ENCODE assay signal across 8 cellular contexts in the genomic region with DNA sequence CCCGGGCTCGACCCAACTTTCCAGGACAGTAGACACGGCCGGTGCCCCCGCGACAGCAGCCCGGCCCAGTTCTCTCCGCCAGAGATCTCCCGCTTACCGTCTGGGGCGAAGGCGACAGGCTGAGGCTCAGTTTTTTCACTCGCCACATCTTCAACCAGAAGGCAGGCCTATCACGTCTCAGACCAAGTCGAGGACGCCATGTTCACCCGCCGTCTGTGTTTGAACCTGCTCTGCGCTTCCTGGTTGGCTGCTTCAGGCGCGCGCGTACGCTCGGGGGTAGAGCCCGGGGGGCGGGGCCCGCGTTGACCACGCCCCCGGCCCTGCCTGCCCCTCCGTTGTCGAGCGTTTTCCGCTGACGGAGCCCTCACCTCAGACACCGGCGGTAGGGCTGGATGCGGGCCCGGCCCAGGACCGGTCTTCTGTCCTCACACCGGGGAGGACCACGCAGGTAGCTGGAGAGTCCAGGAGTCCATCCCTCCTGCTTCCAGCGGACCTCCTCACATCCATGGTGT. TPM values are rescaled to one million over a fixed set of nuclear protein-coding genes. Genes with fewer than 3 reads are reported as not detected.
DNase-seq lines count a peak whose midpoint lies in the region; ATAC-seq lines count a peak whose summit lies in the region.

A gene with protein sequence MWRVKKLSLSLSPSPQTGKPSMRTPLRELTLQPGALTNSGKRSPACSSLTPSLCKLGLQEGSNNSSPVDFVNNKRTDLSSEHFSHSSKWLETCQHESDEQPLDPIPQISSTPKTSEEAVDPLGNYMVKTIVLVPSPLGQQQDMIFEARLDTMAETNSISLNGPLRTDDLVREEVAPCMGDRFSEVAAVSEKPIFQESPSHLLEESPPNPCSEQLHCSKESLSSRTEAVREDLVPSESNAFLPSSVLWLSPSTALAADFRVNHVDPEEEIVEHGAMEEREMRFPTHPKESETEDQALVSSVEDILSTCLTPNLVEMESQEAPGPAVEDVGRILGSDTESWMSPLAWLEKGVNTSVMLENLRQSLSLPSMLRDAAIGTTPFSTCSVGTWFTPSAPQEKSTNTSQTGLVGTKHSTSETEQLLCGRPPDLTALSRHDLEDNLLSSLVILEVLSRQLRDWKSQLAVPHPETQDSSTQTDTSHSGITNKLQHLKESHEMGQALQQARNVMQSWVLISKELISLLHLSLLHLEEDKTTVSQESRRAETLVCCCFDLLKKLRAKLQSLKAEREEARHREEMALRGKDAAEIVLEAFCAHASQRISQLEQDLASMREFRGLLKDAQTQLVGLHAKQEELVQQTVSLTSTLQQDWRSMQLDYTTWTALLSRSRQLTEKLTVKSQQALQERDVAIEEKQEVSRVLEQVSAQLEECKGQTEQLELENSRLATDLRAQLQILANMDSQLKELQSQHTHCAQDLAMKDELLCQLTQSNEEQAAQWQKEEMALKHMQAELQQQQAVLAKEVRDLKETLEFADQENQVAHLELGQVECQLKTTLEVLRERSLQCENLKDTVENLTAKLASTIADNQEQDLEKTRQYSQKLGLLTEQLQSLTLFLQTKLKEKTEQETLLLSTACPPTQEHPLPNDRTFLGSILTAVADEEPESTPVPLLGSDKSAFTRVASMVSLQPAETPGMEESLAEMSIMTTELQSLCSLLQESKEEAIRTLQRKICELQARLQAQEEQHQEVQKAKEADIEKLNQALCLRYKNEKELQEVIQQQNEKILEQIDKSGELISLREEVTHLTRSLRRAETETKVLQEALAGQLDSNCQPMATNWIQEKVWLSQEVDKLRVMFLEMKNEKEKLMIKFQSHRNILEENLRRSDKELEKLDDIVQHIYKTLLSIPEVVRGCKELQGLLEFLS (minus strand): TSS at position 227 of the 512 bp plus-strand sequence. CDS start 79 bp downstream, at position 148.

- H3K27ac ChIP-seq in temporal lobe (ENCODE audit: low read depth, low read length), result peak within 1 kb of the TSS; percentile 82

- H3K9me3 Mint-ChIP-seq in activated naive CD4-positive, alpha-beta T cell treated with anti-CD3 and anti-CD28 coated beads, Interleukin-2, amount 50 U/mL, for 72 hours, result no peaks in the 10 kb centered on the region

- H3K36me3 Mint-ChIP-seq in activated naive CD4-positive, alpha-beta T cell treated with anti-CD3 and anti-CD28 coated beads, Interleukin-2, amount 50 U/mL, for 72 hours, result peaks cover 18% of the 10 kb centered on the region in 2 donors

- peak; percentile 92 for DNase-seq in NCI-H1092 treated with DMSO at 0.1 percent for 48 hours (lab: John Stamatoyannopoulos, UW)
- DNase-seq in SKM-1 (lab: John Stamatoyannopoulos, UW; ENCODE audit: unreplicated experiment), result peak; percentile 83
- peak; percentile 95 to 97 for DNase-seq in activated naive CD4-positive, alpha-beta T cell treated with anti-CD3 and anti-CD28 coated beads, Interleukin-2, amount 50 U/mL, for 72 hours (ENCODE audit: low spot score in 2 of 2)
- peak; percentile 55 for DNase-seq in glomerular endothelial cell (ENCODE audit: extremely low read depth, low read depth, low spot score)
- DNase-seq in occipital lobe (lab: John Stamatoyannopoulos, UW), result peak; percentile 78

- H3K27ac Mint-ChIP-seq in activated naive CD4-positive, alpha-beta T cell treated with anti-CD3 and anti-CD28 coated beads, Interleukin-2, amount 50 U/mL, for 72 hours, result peak within 1 kb of the TSS; percentile 97

- ATAC-seq in HG02610 (IDR thresholded peaks at IDR 0.05; ENCODE audit: unreplicated experiment), result peak; percentile 85
- peak; percentile 87 to 93 for ATAC-seq in activated naive CD4-positive, alpha-beta T cell treated with anti-CD3 and anti-CD28 coated beads, Interleukin-2, amount 50 U/mL, for 72 hours

- peak within 1 kb of the TSS; percentile 93 for H3K4me3 ChIP-seq in GM08714 (ENCODE audit: low read length)

RNA-seq across cellular contexts. Expression of the gene that starts here (rescaled TPM):
- total RNA-seq in activated naive CD4-positive, alpha-beta T cell treated with anti-CD3 and anti-CD28 coated beads, Interleukin-2, amount 50 U/mL, for 72 hours, result 100 to 1,000 TPM; 150 to 326 TPM
- total RNA-seq in glomerular endothelial cell (13.0 and 18.6 TPM in 2 replicates), occipital lobe (4.7 TPM), temporal lobe (4.2 TPM)

Comparison
In these comparisons a context has a peak if more than half of its experiments do, and no peak if none do; other contexts are left out.
1. Peak in every context shown above with its lines: DNase-seq, ATAC-seq, H3K4me3 ChIP-seq and H3K27ac ChIP-seq.